22 cellular contexts compared by ENCODE assay signal in genomic region chr2:19686439-19686838, GRCh38.
"Had no signal": no experiment of that assay in that cellular context is flagged by ENCODE, and none has a peak within 500 bp of the region (broad histone marks: within the 10 kb centered on the region; RNA-seq: fewer than 3 reads in every experiment).

No MANE protein-coding gene starts in this region.

- H3K27me3 ChIP-seq: SJSA1 had no signal

- H3K4me2 ChIP-seq: KMS-11 had no signal

- H3K9me3 ChIP-seq: SJSA1 had no signal

- H3K36me3 ChIP-seq: SJSA1 had no signal

- H3K27ac ChIP-seq: KMS-11, SJSA1, SK-N-MC had no signal

- DNase-seq: IMR-90, MV-4-11, NCI-H1048, NCI-H1105, NCI-H1417, NCI-H1436 treated with DMSO at 0.1 percent for 48 hours, NCI-H1694, NCI-H1930, NCI-H2081, NCI-H2107, NCI-H2227 treated with DMSO at 0.1 percent for 48 hours, NCI-H524, NCI-H526 treated with DMSO at 0.1 percent for 48 hours, NCI-H774, Right ventricle myocardium superior, RPMI8226, SIG-M5 had no signal

- H3K9ac ChIP-seq: KMS-11 had no signal

- H3K4me3 ChIP-seq: K562, SJSA1, SK-N-MC had no signal

- ATAC-seq: HepG2, K562 had no signal
